ENCODE assay signal across 17 cellular contexts in genomic region chr10:89853796-89854195, GRCh38.
A peak's percentile ranks its signal among the peaks of the same experiment; 100 is the strongest.
DNase-seq lines count a peak whose midpoint lies in the region; ATAC-seq and TF ChIP-seq lines count a peak whose summit lies in the region.
"Had no signal": no experiment of that assay in that cellular context is flagged by ENCODE, and none has a peak within 500 bp of the region (broad histone marks: within the 10 kb centered on the region; RNA-seq: fewer than 3 reads in every experiment).

No MANE protein-coding gene starts in this region.

- H3K9me3 Mint-ChIP-seq in mesothelial cell of epicardium: peaks cover 4% of the 10 kb centered on the region
- H3K9me3 Mint-ChIP-seq: activated naive CD8-positive, alpha-beta T cell treated with anti-CD3 and anti-CD28 coated beads, Interleukin-2, amount 10 ng/mL, durations not matched to agents 7 days and 5 days; activated T-cell treated with anti-CD3 and anti-CD28 coated beads, Interleukin-2, amount 50 U/mL, for 4 hours; T-helper 2 cell treated with Interferon-gamma antibody and Interleukin-4, amounts not matched to agents 5 μg/mL and 100 μg/mL, for 36 hours had no signal

- H3K4me3 Mint-ChIP-seq in mesothelial cell of epicardium: no peak overlapping the region
- H3K4me3 Mint-ChIP-seq: activated naive CD8-positive, alpha-beta T cell treated with anti-CD3 and anti-CD28 coated beads, Interleukin-2, amount 10 ng/mL, durations not matched to agents 7 days and 5 days; activated T-cell treated with anti-CD3 and anti-CD28 coated beads, Interleukin-2, amount 50 U/mL, for 4 hours; T-helper 2 cell treated with Interferon-gamma antibody and Interleukin-4, amounts not matched to agents 5 μg/mL and 100 μg/mL, for 36 hours had no signal

- H3K27ac ChIP-seq in vagina (no peak overlapping the region), gastrocnemius medialis (no peak overlapping the region)
- H3K27ac ChIP-seq: RWPE1 had no signal

- H3K27me3 ChIP-seq in vagina (no peaks in the 10 kb centered on the region), gastrocnemius medialis (no peaks in the 10 kb centered on the region)

- H3K36me3 ChIP-seq in vagina: no peaks in the 10 kb centered on the region
- H3K36me3 ChIP-seq in gastrocnemius medialis: no peaks in the 10 kb centered on the region

- H3K27ac Mint-ChIP-seq in mesothelial cell of epicardium: no peak overlapping the region
- H3K27ac Mint-ChIP-seq: activated naive CD8-positive, alpha-beta T cell treated with anti-CD3 and anti-CD28 coated beads, Interleukin-2, amount 10 ng/mL, durations not matched to agents 7 days and 5 days; T-helper 2 cell treated with Interferon-gamma antibody and Interleukin-4, amounts not matched to agents 5 μg/mL and 100 μg/mL, for 36 hours had no signal

- intact Hi-C loops in vagina (cut with DNase I) (no loop called here), gastrocnemius medialis (cut with DNase I; ENCODE audit: low total_unique reads) (no loop called here)

- TF ChIP-seq CTCF in GM12864 (IDR thresholded peaks at IDR 0.05; ENCODE audit: low read depth, low read length, missing control alignments) (peak; percentile 18), choroid plexus epithelial cell (conservative IDR thresholded peaks at IDR 0.05; ENCODE audit: low read depth, low read length) (peak; percentile 19), mesothelial cell of epicardium (IDR thresholded peaks at IDR 0.05; ENCODE audit: unreplicated experiment) (peak; percentile 28), vagina (IDR thresholded peaks at IDR 0.05) (no peak), gastrocnemius medialis (IDR thresholded peaks at IDR 0.05 in 4 of 5, conservative IDR thresholded peaks at IDR 0.05 in 1 of 5) (no peak)

- no peaks in the 10 kb centered on the region for H3K27me3 Mint-ChIP-seq in mesothelial cell of epicardium (ENCODE audit: low read depth)

- H3K9me3 ChIP-seq in vagina: no peaks in the 10 kb centered on the region
- no peaks in the 10 kb centered on the region for H3K9me3 ChIP-seq in gastrocnemius medialis

- TF ChIP-seq POLR2A in vagina (IDR thresholded peaks at IDR 0.05) (no peak), gastrocnemius medialis (IDR thresholded peaks at IDR 0.05) (no peak)

- H3K4me1 ChIP-seq in vagina: no peaks in the 10 kb centered on the region
- no peaks in the 10 kb centered on the region for H3K4me1 ChIP-seq in gastrocnemius medialis

- DNase-seq in GM12864 (ENCODE audit: low read depth): no peak
- peak; percentile 62 for DNase-seq in NCI-H82 (lab: John Stamatoyannopoulos, UW)
- no peak for DNase-seq in choroid plexus epithelial cell (ENCODE audit: low read depth)
- DNase-seq in mesothelial cell of epicardium (ENCODE audit: low spot score in 2 of 2, unreplicated experiment in 2 of 2): no peak
- DNase-seq in vagina (ENCODE audit: extremely low spot score in 2 of 2): no peak
- DNase-seq in gastrocnemius medialis: no peak
- no peak for DNase-seq in activated effector memory CD4-positive, alpha-beta T cell treated with Interleukin-2 at 50 U/mL for 16 hours
- no peak for DNase-seq in stimulated activated CD4-positive, alpha-beta T cell treated with anti-CD3 and anti-CD28 coated beads, Interleukin-4, amount 100 ng/mL, for 1 hour
- DNase-seq: activated naive CD8-positive, alpha-beta T cell treated with anti-CD3 and anti-CD28 coated beads, Interleukin-2, amount 10 ng/mL, durations not matched to agents 7 days and 5 days; activated T-cell treated with anti-CD3 and anti-CD28 coated beads, Interleukin-2, amount 50 U/mL, for 4 hours; DMS153; NCI-H1436; NCI-H510A; occipital lobe; small intestine had no signal

- no peak for ATAC-seq in gastrocnemius medialis
- ATAC-seq: activated T-cell treated with anti-CD3 and anti-CD28 coated beads, Interleukin-2, amount 50 U/mL, for 4 hours had no signal

- in situ Hi-C loops in gastrocnemius medialis (cut with MboI; ENCODE audit: low sequenced_read_pairs in 4 of 4): no loop called here

- H3K4me3 ChIP-seq in GM12864 (ENCODE audit: low read depth, low read length): no peak overlapping the region
- no peak overlapping the region for H3K4me3 ChIP-seq in choroid plexus epithelial cell (ENCODE audit: low read depth, low read length)
- H3K4me3 ChIP-seq in vagina: no peak overlapping the region
- H3K4me3 ChIP-seq in gastrocnemius medialis: no peak overlapping the region

- H3K36me3 Mint-ChIP-seq in mesothelial cell of epicardium: no peaks in the 10 kb centered on the region
- H3K36me3 Mint-ChIP-seq: activated naive CD8-positive, alpha-beta T cell treated with anti-CD3 and anti-CD28 coated beads, Interleukin-2, amount 10 ng/mL, durations not matched to agents 7 days and 5 days had no signal

- H3K4me1 Mint-ChIP-seq in mesothelial cell of epicardium: peaks cover 30% of the 10 kb centered on the region
- H3K4me1 Mint-ChIP-seq: activated naive CD8-positive, alpha-beta T cell treated with anti-CD3 and anti-CD28 coated beads, Interleukin-2, amount 10 ng/mL, durations not matched to agents 7 days and 5 days had no signal

Comparison
In these comparisons a context has a peak if more than half of its experiments do, and no peak if none do; other contexts are left out.
1. CTCF ChIP-seq: peak in GM12864 (single experiment), choroid plexus epithelial cell (single experiment) and mesothelial cell of epicardium (single experiment); none in vagina (0 of 3) and gastrocnemius medialis (0 of 5).